Comparison of ENCODE assay signal across 18 cellular contexts in the genomic region with DNA sequence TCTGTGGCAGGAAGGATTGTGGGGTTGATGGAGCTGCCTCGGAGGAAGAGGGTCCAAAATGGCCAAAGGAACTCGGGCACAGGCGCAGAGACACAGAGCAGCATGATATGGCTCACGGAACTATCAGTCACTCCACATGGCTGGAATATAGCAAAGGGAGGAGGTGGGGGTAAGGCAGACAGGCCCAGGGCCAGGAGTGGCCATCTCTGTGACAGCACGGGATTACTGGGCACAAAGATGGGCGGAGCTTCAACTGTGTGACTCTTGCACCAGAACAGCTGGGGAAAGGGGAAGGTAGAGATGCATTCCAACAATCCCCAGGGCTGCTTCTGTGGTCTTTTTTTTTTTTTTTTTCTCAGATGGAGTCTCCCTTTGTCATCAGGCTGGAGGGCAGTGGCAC. TPM values are rescaled to one million over a fixed set of nuclear protein-coding genes. Genes with fewer than 3 reads are reported as not detected.
A peak's percentile ranks its signal among the peaks of the same experiment; 100 is the strongest.
DNase-seq lines count a peak whose midpoint lies in the region; ATAC-seq and TF ChIP-seq lines count a peak whose summit lies in the region.
"Had no signal": no experiment of that assay in that cellular context is flagged by ENCODE, and none has a peak within 500 bp of the region (broad histone marks: within the 10 kb centered on the region; RNA-seq: fewer than 3 reads in every experiment).

No MANE protein-coding gene starts in this region.

- ATAC-seq in WTC11, result peak; percentile 63; the same call in 1 of the 2 replicates
- ATAC-seq in activated CD4-positive, CD25-positive, alpha-beta regulatory T cell treated with anti-CD3 and anti-CD28 coated beads, Interleukin-2, amount 50 U/mL, for 24 hours, result no peak
- ATAC-seq in GM21786 (IDR thresholded peaks at IDR 0.05; ENCODE audit: unreplicated experiment), result no peak
- ATAC-seq: activated naive CD4-positive, alpha-beta T cell treated with anti-CD3 and anti-CD28 coated beads, Interleukin-2, amount 50 U/mL, for 72 hours; HCT116 had no signal

- CTCF ChIA-PET in WTC11 (lab: Charles Lee), result interaction anchor here (0.6 to 1.3 kb wide), 2 partner anchors 35 to 81 kb away, joined by 3 to 4 read pairs; no protein-coding TSS in a partner anchor

- no peaks in the 10 kb centered on the region for H3K27me3 ChIP-seq in stomach smooth muscle (ENCODE audit: control insufficient read depth in 1 of 2, insufficient read depth in 2 of 2, low read length in 2 of 2)
- H3K27me3 ChIP-seq: thyroid gland had no signal

- no peak overlapping the region for H3K4me3 ChIP-seq in stomach smooth muscle (ENCODE audit: low read length in 2 of 2)
- H3K4me3 ChIP-seq: skin epidermis, thyroid gland had no signal

- no peak for TF ChIP-seq CTCF in WTC11 (IDR thresholded peaks at IDR 0.05)

- H3K4me3 Mint-ChIP-seq in WTC11, result no peak overlapping the region

- POLR2A ChIA-PET in WTC11 (lab: Charles Lee), result no interaction called here

- H3K27ac Mint-ChIP-seq in WTC11, result no peak overlapping the region
- H3K27ac Mint-ChIP-seq: activated naive CD4-positive, alpha-beta T cell treated with anti-CD3 and anti-CD28 coated beads, Interleukin-2, amount 50 U/mL, for 72 hours had no signal

- peaks cover 7% of the 10 kb centered on the region for H3K9me3 Mint-ChIP-seq in WTC11
- H3K9me3 Mint-ChIP-seq: activated naive CD4-positive, alpha-beta T cell treated with anti-CD3 and anti-CD28 coated beads, Interleukin-2, amount 50 U/mL, for 72 hours had no signal

- H3K36me3 ChIP-seq in stomach smooth muscle (ENCODE audit: control insufficient read depth in 2 of 2, insufficient read depth in 2 of 2, low read length in 2 of 2), result peaks cover 0 to 4% of the 10 kb centered on the region in 2 donors
- H3K36me3 ChIP-seq: thyroid gland had no signal

- H3K4me1 Mint-ChIP-seq in WTC11, result peaks cover 23% of the 10 kb centered on the region

- H3K4me1 ChIP-seq in stomach smooth muscle (ENCODE audit: control insufficient read depth, insufficient read depth, low read length), result peaks cover 53% of the 10 kb centered on the region
- H3K4me1 ChIP-seq: thyroid gland had no signal

- H3K9ac ChIP-seq in stomach smooth muscle (ENCODE audit: low read length in 2 of 2), result no peak overlapping the region

- peak overlapping the region; percentile 88 for H3K27ac ChIP-seq in stomach smooth muscle (ENCODE audit: low read length)
- H3K27ac ChIP-seq: skin epidermis, thyroid gland had no signal

- no peaks in the 10 kb centered on the region for H3K36me3 Mint-ChIP-seq in WTC11
- H3K36me3 Mint-ChIP-seq: activated naive CD4-positive, alpha-beta T cell treated with anti-CD3 and anti-CD28 coated beads, Interleukin-2, amount 50 U/mL, for 72 hours had no signal

- DNase-seq in NCI-H82 (lab: John Stamatoyannopoulos, UW) (peak; percentile 44), NCI-H82 treated with DMSO at 0.1 percent for 48 hours (lab: John Stamatoyannopoulos, UW; ENCODE audit: unreplicated experiment) (no peak), WTC11 (ENCODE audit: low spot score) (no peak), hepatic stellate cell (ENCODE audit: low spot score) (peak; percentile 59), NOMO-1 treated with dmso at 0.1 percent for 144 hours (lab: John Stamatoyannopoulos, UW; ENCODE audit: unreplicated experiment) (no peak)
- DNase-seq: 8988T; effector memory CD4-positive, alpha-beta T cell; mammary epithelial cell; NCI-H2107; NK-92 treated with Interleukin-12 subunit alpha and Interleukin-12 subunit beta, amount 100 ng/mL, for 24 hours; occipital lobe; thyroid gland had no signal

- no peaks in the 10 kb centered on the region; the same call in 1 of the 2 replicates for H3K27me3 Mint-ChIP-seq in WTC11 (ENCODE audit: low read depth)

- no peaks in the 10 kb centered on the region for H3K9me3 ChIP-seq in stomach smooth muscle (ENCODE audit: control insufficient read depth in 2 of 2, low read length in 2 of 2)
- H3K9me3 ChIP-seq: thyroid gland had no signal

TF ChIP-seq in WTC11, 78 proteins besides CTCF, POLR2A, EP300 and RAD21:
- TF ChIP-seq, protein P1, sequence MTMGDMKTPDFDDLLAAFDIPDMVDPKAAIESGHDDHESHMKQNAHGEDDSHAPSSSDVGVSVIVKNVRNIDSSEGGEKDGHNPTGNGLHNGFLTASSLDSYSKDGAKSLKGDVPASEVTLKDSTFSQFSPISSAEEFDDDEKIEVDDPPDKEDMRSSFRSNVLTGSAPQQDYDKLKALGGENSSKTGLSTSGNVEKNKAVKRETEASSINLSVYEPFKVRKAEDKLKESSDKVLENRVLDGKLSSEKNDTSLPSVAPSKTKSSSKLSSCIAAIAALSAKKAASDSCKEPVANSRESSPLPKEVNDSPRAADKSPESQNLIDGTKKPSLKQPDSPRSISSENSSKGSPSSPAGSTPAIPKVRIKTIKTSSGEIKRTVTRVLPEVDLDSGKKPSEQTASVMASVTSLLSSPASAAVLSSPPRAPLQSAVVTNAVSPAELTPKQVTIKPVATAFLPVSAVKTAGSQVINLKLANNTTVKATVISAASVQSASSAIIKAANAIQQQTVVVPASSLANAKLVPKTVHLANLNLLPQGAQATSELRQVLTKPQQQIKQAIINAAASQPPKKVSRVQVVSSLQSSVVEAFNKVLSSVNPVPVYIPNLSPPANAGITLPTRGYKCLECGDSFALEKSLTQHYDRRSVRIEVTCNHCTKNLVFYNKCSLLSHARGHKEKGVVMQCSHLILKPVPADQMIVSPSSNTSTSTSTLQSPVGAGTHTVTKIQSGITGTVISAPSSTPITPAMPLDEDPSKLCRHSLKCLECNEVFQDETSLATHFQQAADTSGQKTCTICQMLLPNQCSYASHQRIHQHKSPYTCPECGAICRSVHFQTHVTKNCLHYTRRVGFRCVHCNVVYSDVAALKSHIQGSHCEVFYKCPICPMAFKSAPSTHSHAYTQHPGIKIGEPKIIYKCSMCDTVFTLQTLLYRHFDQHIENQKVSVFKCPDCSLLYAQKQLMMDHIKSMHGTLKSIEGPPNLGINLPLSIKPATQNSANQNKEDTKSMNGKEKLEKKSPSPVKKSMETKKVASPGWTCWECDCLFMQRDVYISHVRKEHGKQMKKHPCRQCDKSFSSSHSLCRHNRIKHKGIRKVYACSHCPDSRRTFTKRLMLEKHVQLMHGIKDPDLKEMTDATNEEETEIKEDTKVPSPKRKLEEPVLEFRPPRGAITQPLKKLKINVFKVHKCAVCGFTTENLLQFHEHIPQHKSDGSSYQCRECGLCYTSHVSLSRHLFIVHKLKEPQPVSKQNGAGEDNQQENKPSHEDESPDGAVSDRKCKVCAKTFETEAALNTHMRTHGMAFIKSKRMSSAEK (CRISPR knock-in tag; IDR thresholded peaks at IDR 0.05; ENCODE audit: borderline replicate concordance), result no peak
- no peak for TF ChIP-seq CREM (CRISPR knock-in tag; IDR thresholded peaks at IDR 0.05)
- TF ChIP-seq, protein P2, sequence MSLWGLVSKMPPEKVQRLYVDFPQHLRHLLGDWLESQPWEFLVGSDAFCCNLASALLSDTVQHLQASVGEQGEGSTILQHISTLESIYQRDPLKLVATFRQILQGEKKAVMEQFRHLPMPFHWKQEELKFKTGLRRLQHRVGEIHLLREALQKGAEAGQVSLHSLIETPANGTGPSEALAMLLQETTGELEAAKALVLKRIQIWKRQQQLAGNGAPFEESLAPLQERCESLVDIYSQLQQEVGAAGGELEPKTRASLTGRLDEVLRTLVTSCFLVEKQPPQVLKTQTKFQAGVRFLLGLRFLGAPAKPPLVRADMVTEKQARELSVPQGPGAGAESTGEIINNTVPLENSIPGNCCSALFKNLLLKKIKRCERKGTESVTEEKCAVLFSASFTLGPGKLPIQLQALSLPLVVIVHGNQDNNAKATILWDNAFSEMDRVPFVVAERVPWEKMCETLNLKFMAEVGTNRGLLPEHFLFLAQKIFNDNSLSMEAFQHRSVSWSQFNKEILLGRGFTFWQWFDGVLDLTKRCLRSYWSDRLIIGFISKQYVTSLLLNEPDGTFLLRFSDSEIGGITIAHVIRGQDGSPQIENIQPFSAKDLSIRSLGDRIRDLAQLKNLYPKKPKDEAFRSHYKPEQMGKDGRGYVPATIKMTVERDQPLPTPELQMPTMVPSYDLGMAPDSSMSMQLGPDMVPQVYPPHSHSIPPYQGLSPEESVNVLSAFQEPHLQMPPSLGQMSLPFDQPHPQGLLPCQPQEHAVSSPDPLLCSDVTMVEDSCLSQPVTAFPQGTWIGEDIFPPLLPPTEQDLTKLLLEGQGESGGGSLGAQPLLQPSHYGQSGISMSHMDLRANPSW (CRISPR knock-in tag; conservative IDR thresholded peaks at IDR 0.05; ENCODE audit: low read depth), result no peak
- no peak for TF ChIP-seq FOXK1 (CRISPR knock-in tag; IDR thresholded peaks at IDR 0.05)
- no peak for TF ChIP-seq HMGA2 (CRISPR knock-in tag; IDR thresholded peaks at IDR 0.05)
- TF ChIP-seq NR1H2 (CRISPR knock-in tag; IDR thresholded peaks at IDR 0.05), result no peak
- TF ChIP-seq, protein P3, sequence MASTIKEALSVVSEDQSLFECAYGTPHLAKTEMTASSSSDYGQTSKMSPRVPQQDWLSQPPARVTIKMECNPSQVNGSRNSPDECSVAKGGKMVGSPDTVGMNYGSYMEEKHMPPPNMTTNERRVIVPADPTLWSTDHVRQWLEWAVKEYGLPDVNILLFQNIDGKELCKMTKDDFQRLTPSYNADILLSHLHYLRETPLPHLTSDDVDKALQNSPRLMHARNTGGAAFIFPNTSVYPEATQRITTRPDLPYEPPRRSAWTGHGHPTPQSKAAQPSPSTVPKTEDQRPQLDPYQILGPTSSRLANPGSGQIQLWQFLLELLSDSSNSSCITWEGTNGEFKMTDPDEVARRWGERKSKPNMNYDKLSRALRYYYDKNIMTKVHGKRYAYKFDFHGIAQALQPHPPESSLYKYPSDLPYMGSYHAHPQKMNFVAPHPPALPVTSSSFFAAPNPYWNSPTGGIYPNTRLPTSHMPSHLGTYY (CRISPR knock-in tag; IDR thresholded peaks at IDR 0.05), result no peak
- TF ChIP-seq ZNF263 (CRISPR knock-in tag; IDR thresholded peaks at IDR 0.05; ENCODE audit: low read depth), result no peak
- TF ChIP-seq TP53 (CRISPR knock-in tag; IDR thresholded peaks at IDR 0.05), result no peak
- TF ChIP-seq, protein P4, sequence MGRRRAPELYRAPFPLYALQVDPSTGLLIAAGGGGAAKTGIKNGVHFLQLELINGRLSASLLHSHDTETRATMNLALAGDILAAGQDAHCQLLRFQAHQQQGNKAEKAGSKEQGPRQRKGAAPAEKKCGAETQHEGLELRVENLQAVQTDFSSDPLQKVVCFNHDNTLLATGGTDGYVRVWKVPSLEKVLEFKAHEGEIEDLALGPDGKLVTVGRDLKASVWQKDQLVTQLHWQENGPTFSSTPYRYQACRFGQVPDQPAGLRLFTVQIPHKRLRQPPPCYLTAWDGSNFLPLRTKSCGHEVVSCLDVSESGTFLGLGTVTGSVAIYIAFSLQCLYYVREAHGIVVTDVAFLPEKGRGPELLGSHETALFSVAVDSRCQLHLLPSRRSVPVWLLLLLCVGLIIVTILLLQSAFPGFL (CRISPR knock-in tag; IDR thresholded peaks at IDR 0.05; ENCODE audit: borderline replicate concordance), result no peak
- TF ChIP-seq OVOL2 (CRISPR knock-in tag; IDR thresholded peaks at IDR 0.05; ENCODE audit: borderline replicate concordance), result no peak
- TF ChIP-seq EMX1 (CRISPR knock-in tag; IDR thresholded peaks at IDR 0.05), result no peak
- no peak for TF ChIP-seq NFYB (CRISPR knock-in tag; conservative IDR thresholded peaks at IDR 0.05; ENCODE audit: low read depth)
- no peak for TF ChIP-seq GABPB1 (CRISPR knock-in tag; IDR thresholded peaks at IDR 0.05)

RNA-seq across cellular contexts. Expression of a gene that starts 24.8 kb away (rescaled TPM):
- 10.9 to 16.1 TPM (median 11.4 TPM) in 3 replicates for total RNA-seq in WTC11 (2021)

Comparison
In these comparisons a context has a peak if more than half of its experiments do, and no peak if none do; other contexts are left out.
1. DNase-seq: peak in NCI-H82 (single experiment) and hepatic stellate cell (single experiment); none in NCI-H82 treated with DMSO at 0.1 percent for 48 hours (single experiment), WTC11 (single experiment) and NOMO-1 treated with dmso at 0.1 percent for 144 hours (single experiment).